23 cellular contexts compared by ENCODE assay signal in genomic region chr4:20331642-20332041, GRCh38.
"Had no signal": no experiment of that assay in that cellular context is flagged by ENCODE, and none has a peak within 500 bp of the region (broad histone marks: within the 10 kb centered on the region; RNA-seq: fewer than 3 reads in every experiment).

No MANE protein-coding gene starts in this region.

- H3K36me3 Mint-ChIP-seq: immature natural killer cell; naive thymus-derived CD8-positive, alpha-beta T cell; stimulated activated naive B cell treated with anti-CD40 and anti-IgM and Interleukin-4, amounts not matched to agents 10 μg/mL and 1 μg/mL and 100 μg/mL, for 72 hours had no signal

- H3K27me3 ChIP-seq: foreskin keratinocyte, gastroesophageal sphincter, heart right ventricle, tibial nerve, upper lobe of left lung had no signal

- H3K36me3 ChIP-seq: gastroesophageal sphincter, heart right ventricle, lower lobe of right lung, thoracic aorta, tibial nerve, upper lobe of left lung had no signal

- H3K4me1 ChIP-seq: foreskin keratinocyte, heart right ventricle, lower lobe of right lung, psoas muscle, upper lobe of left lung had no signal

- H3K27ac Mint-ChIP-seq: immature natural killer cell; naive thymus-derived CD8-positive, alpha-beta T cell; stimulated activated naive B cell treated with anti-CD40 and anti-IgM and Interleukin-4, amounts not matched to agents 10 μg/mL and 1 μg/mL and 100 μg/mL, for 72 hours; stimulated activated naive CD8-positive, alpha-beta T cell treated with anti-CD3 and anti-CD28 coated beads, Interleukin-15, Interleukin-2, amounts not matched to agents 100 ng/mL and 50 ng/mL, for 24 hours had no signal

- H3K4me1 Mint-ChIP-seq: immature natural killer cell; naive thymus-derived CD8-positive, alpha-beta T cell; stimulated activated naive B cell treated with anti-CD40 and anti-IgM and Interleukin-4, amounts not matched to agents 10 μg/mL and 1 μg/mL and 100 μg/mL, for 72 hours had no signal

- ATAC-seq: foreskin keratinocyte; gastroesophageal sphincter; heart right ventricle; left ventricle myocardium superior; lower lobe of right lung; naive thymus-derived CD8-positive, alpha-beta T cell; psoas muscle; right cardiac atrium; stimulated activated naive B cell treated with anti-CD40 and anti-IgM and Interleukin-4, amounts not matched to agents 10 μg/mL and 1 μg/mL and 100 μg/mL, for 72 hours had no signal

- H3K9me3 Mint-ChIP-seq: stimulated activated naive B cell treated with anti-CD40 and anti-IgM and Interleukin-4, amounts not matched to agents 10 μg/mL and 1 μg/mL and 100 μg/mL, for 72 hours had no signal

- H3K4me3 Mint-ChIP-seq: immature natural killer cell; naive thymus-derived CD8-positive, alpha-beta T cell; nephron progenitor cell; stimulated activated naive B cell treated with anti-CD40 and anti-IgM and Interleukin-4, amounts not matched to agents 10 μg/mL and 1 μg/mL and 100 μg/mL, for 72 hours; stimulated activated naive CD8-positive, alpha-beta T cell treated with anti-CD3 and anti-CD28 coated beads, Interleukin-15, Interleukin-2, amounts not matched to agents 100 ng/mL and 50 ng/mL, for 24 hours had no signal

- H3K4me3 ChIP-seq: gastroesophageal sphincter, heart right ventricle, lower lobe of right lung, psoas muscle, thoracic aorta, tibial nerve, upper lobe of left lung had no signal

- H3K27ac ChIP-seq: foreskin keratinocyte, gastroesophageal sphincter, heart right ventricle, lower lobe of right lung, psoas muscle, thoracic aorta, upper lobe of left lung had no signal

- H3K9me3 ChIP-seq: gastroesophageal sphincter, heart right ventricle, lower lobe of right lung, psoas muscle, thoracic aorta, tibial nerve, upper lobe of left lung had no signal

- DNase-seq: cerebellar nuclear complex; cortex of kidney; foreskin keratinocyte; glutamatergic neuron; heart right ventricle; hippocampal formation; immature natural killer cell; left ventricle myocardium superior; lower lobe of right lung; naive thymus-derived CD8-positive, alpha-beta T cell; nephron progenitor cell; nucleus accumbens; psoas muscle; right cardiac atrium; small intestine; stimulated activated CD4-positive, alpha-beta T cell treated with anti-CD3 and anti-CD28 coated beads, Interleukin-15, amount 100 ng/mL, for 24 hours; stimulated activated CD4-positive, alpha-beta T cell treated with anti-CD3 and anti-CD28 coated beads, Interleukin-2, amount 100 ng/mL, for 48 hours; stimulated activated naive B cell treated with anti-CD40 and anti-IgM and Interleukin-4, amounts not matched to agents 10 μg/mL and 1 μg/mL and 100 μg/mL, for 72 hours; upper lobe of left lung had no signal

- H3K27me3 Mint-ChIP-seq: stimulated activated naive B cell treated with anti-CD40 and anti-IgM and Interleukin-4, amounts not matched to agents 10 μg/mL and 1 μg/mL and 100 μg/mL, for 72 hours; stimulated activated naive CD8-positive, alpha-beta T cell treated with anti-CD3 and anti-CD28 coated beads, Interleukin-15, Interleukin-2, amounts not matched to agents 100 ng/mL and 50 ng/mL, for 24 hours had no signal
